Comparison of ENCODE assay signal across 8 cellular contexts in the genomic region with DNA sequence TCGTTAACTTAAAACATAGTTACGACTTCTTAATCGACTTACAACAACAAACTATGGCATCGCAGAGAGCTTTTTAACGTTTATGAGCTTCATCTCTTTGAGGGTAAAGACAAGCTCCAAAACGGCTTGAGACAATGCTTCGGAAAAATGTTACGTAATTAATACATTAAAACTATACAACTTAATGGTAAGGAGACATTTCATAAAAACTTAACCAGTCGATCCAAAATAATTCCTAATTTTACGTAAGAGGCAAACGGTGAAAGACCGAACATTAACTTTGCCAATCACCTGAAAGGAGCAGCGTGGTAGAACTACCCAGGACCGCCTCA. TPM values are rescaled to one million over a fixed set of nuclear protein-coding genes. Genes with fewer than 3 reads are reported as not detected.
DNase-seq lines count a peak whose midpoint lies in the region; ATAC-seq and TF ChIP-seq lines count a peak whose summit lies in the region.

No MANE protein-coding gene starts in this region.

- H3K27ac ChIP-seq in HL-60 (replicated peaks): peak overlapping the region; percentile 97

- H3K4me1 Mint-ChIP-seq in activated CD8-positive, alpha-beta T cell treated with anti-CD3 and anti-CD28 coated beads for 36 hours (ENCODE audit: low read depth): peaks cover 64% of the 10 kb centered on the region
- H3K4me1 Mint-ChIP-seq in stimulated activated effector memory CD8-positive, alpha-beta T cell treated with anti-CD3 and anti-CD28 coated beads, Interleukin-12 subunit alpha, Interleukin-12 subunit beta, amount 100 ng/mL, for 72 hours: peaks cover 74% of the 10 kb centered on the region

- TF ChIP-seq CTCF in HL-60 (IDR thresholded peaks at IDR 0.05; ENCODE audit: insufficient read depth, low read length): no peak
- no peak for TF ChIP-seq CTCF in activated CD8-positive, alpha-beta T cell treated with anti-CD3 and anti-CD28 coated beads for 36 hours (IDR thresholded peaks at IDR 0.05)

- ATAC-seq in activated CD8-positive, alpha-beta T cell treated with anti-CD3 and anti-CD28 coated beads for 36 hours: no peak
- ATAC-seq in stimulated activated effector memory CD8-positive, alpha-beta T cell treated with anti-CD3 and anti-CD28 coated beads, Interleukin-12 subunit alpha, Interleukin-12 subunit beta, amount 100 ng/mL, for 72 hours: no peak
- ATAC-seq in GM18498 (IDR thresholded peaks at IDR 0.05; ENCODE audit: unreplicated experiment): no peak

- H3K27ac Mint-ChIP-seq in activated CD8-positive, alpha-beta T cell treated with anti-CD3 and anti-CD28 coated beads for 36 hours: peak overlapping the region; percentile 100
- peak overlapping the region; percentile 100 for H3K27ac Mint-ChIP-seq in stimulated activated effector memory CD8-positive, alpha-beta T cell treated with anti-CD3 and anti-CD28 coated beads, Interleukin-12 subunit alpha, Interleukin-12 subunit beta, amount 100 ng/mL, for 72 hours

- CTCF ChIA-PET in activated CD8-positive, alpha-beta T cell treated with anti-CD3 and anti-CD28 coated beads for 36 hours (lab: Charles Lee): interaction anchor here (0.7 to 3.2 kb wide), 19 partner anchors 9 to 311 kb away, joined by 3 to 44 read pairs (median 4); a partner anchor contains a TSS

- H3K4me3 ChIP-seq in HL-60 (replicated peaks; ENCODE audit: insufficient read depth, low read length) (peak overlapping the region; percentile 82), iPS-11a (ENCODE audit: low read depth, low read length) (peak overlapping the region; percentile 95)

- peaks cover 41% of the 10 kb centered on the region for H3K36me3 Mint-ChIP-seq in activated CD8-positive, alpha-beta T cell treated with anti-CD3 and anti-CD28 coated beads for 36 hours (ENCODE audit: low read depth)
- H3K36me3 Mint-ChIP-seq in stimulated activated effector memory CD8-positive, alpha-beta T cell treated with anti-CD3 and anti-CD28 coated beads, Interleukin-12 subunit alpha, Interleukin-12 subunit beta, amount 100 ng/mL, for 72 hours: peaks cover 70% of the 10 kb centered on the region

- H3K27me3 Mint-ChIP-seq in activated CD8-positive, alpha-beta T cell treated with anti-CD3 and anti-CD28 coated beads for 36 hours: no peaks in the 10 kb centered on the region

- intact Hi-C loops in activated CD8-positive, alpha-beta T cell treated with anti-CD3 and anti-CD28 coated beads for 36 hours (cut with micrococcal nuclease): loop anchor here (5.0 to 10.0 kb wide), 2 partner anchors 230 to 312 kb away; a partner anchor contains a TSS

- H3K27me3 ChIP-seq in HL-60 (ENCODE audit: insufficient read depth, poor library complexity, severe bottlenecking): no peaks in the 10 kb centered on the region

- POLR2A ChIA-PET in activated CD8-positive, alpha-beta T cell treated with anti-CD3 and anti-CD28 coated beads for 36 hours (lab: Charles Lee): interaction anchor here (0.6 to 3.2 kb wide), 16 partner anchors 10 to 785 kb away, joined by 3 to 26 read pairs (median 4); no protein-coding TSS in a partner anchor

- no peak for DNase-seq in HL-60 (ENCODE audit: low read depth in 1 of 2, low spot score in 1 of 2)
- no peak for DNase-seq in activated CD8-positive, alpha-beta T cell treated with anti-CD3 and anti-CD28 coated beads for 36 hours
- DNase-seq in stimulated activated effector memory CD8-positive, alpha-beta T cell treated with anti-CD3 and anti-CD28 coated beads, Interleukin-12 subunit alpha, Interleukin-12 subunit beta, amount 100 ng/mL, for 72 hours (ENCODE audit: low spot score in 2 of 2): no peak
- no peak for DNase-seq in hypothalamus (lab: John Stamatoyannopoulos, UW)
- DNase-seq in anterior cingulate cortex (lab: John Stamatoyannopoulos, UW): no peak
- no peak for DNase-seq in NCI-H1930 (lab: John Stamatoyannopoulos, UW)

- H3K4me3 Mint-ChIP-seq in activated CD8-positive, alpha-beta T cell treated with anti-CD3 and anti-CD28 coated beads for 36 hours: peak overlapping the region; percentile 98
- peak overlapping the region; percentile 98 for H3K4me3 Mint-ChIP-seq in stimulated activated effector memory CD8-positive, alpha-beta T cell treated with anti-CD3 and anti-CD28 coated beads, Interleukin-12 subunit alpha, Interleukin-12 subunit beta, amount 100 ng/mL, for 72 hours

- no peaks in the 10 kb centered on the region for H3K9me3 Mint-ChIP-seq in activated CD8-positive, alpha-beta T cell treated with anti-CD3 and anti-CD28 coated beads for 36 hours
- H3K9me3 Mint-ChIP-seq in stimulated activated effector memory CD8-positive, alpha-beta T cell treated with anti-CD3 and anti-CD28 coated beads, Interleukin-12 subunit alpha, Interleukin-12 subunit beta, amount 100 ng/mL, for 72 hours: no peaks in the 10 kb centered on the region

RNA-seq across cellular contexts. Expression of a gene that starts 1.1 kb away (rescaled TPM):
- 100 to 1,000 TPM; 117 to 118 TPM for total RNA-seq in activated CD8-positive, alpha-beta T cell treated with anti-CD3 and anti-CD28 coated beads for 36 hours

RNA-seq across cellular contexts. Expression of a gene that starts 1.9 kb away (rescaled TPM):
- total RNA-seq in activated CD8-positive, alpha-beta T cell treated with anti-CD3 and anti-CD28 coated beads for 36 hours: 10 to 100 TPM; 36.7 to 40.7 TPM

RNA-seq across cellular contexts. Expression of a gene that starts 48.5 kb away (rescaled TPM):
- 10 to 100 TPM; 11.3 to 11.9 TPM for total RNA-seq in activated CD8-positive, alpha-beta T cell treated with anti-CD3 and anti-CD28 coated beads for 36 hours
